9 cellular contexts compared by ENCODE assay signal in the genomic region with DNA sequence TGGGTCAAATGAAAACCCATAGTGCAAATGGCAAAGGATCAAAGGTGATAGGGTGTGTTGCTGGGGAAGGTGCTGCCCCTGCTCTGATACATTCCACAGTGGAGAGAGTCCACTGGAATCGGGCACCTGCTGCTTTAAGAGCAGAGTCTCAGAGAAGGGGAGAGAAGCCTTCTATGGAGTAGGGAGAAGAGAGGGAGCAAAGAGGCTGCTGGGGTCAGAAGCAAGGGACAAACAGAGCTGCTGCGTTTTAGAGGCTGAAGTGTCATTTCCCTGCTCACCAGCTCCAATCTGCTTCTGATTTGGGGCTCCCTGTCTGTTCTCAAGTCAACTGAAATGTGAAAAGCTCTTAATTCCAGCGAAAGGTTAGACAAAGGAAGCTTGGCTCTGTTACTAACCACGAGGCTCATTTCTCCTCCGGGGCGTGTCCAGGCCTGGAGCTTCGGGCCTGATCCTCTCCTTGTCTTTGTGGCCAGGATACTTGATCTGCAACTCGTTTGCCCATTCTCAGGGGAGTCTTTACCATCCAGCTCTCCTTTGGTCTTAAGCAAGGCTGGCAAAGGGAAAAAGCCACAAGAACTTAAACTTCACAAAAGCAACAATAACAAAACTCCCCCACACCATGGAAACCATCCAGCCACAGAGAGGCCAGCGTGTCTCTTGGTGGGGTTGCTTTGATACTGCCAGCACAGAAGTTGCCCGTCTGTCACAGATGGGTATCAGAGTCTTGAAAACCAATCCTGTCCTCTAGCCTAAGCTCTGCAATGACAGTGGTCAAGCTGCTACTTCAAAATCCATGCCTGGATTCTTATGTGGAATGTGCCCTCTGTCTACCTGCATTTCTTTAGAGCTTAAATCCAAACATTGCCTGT.
DNase-seq lines count a peak whose midpoint lies in the region; ATAC-seq and TF ChIP-seq lines count a peak whose summit lies in the region.
"Had no signal": no experiment of that assay in that cellular context is flagged by ENCODE, and none has a peak within 500 bp of the region (broad histone marks: within the 10 kb centered on the region; RNA-seq: fewer than 3 reads in every experiment).

No MANE protein-coding gene starts in this region.

- H3K27ac ChIP-seq in OCI-LY1 (ENCODE audit: low read depth, low read length, poor library complexity, severe bottlenecking) (no peak overlapping the region), epithelial cell of prostate (peak overlapping the region; percentile 93), upper lobe of right lung (no peak overlapping the region)

- H3K4me3 ChIP-seq in OCI-LY1 (ENCODE audit: low read depth, low read length, poor library complexity, severe bottlenecking) (no peak overlapping the region), upper lobe of right lung (no peak overlapping the region)

- H3K27me3 ChIP-seq in OCI-LY1 (ENCODE audit: insufficient read depth, low read length) (no peaks in the 10 kb centered on the region), upper lobe of right lung (no peaks in the 10 kb centered on the region)

- H3K79me2 ChIP-seq in OCI-LY1 (ENCODE audit: insufficient read depth, low read length) = no peaks in the 10 kb centered on the region

- intact Hi-C loops in upper lobe of right lung (cut with DNase I) = no loop called here

- H3K9me3 ChIP-seq in OCI-LY1 (ENCODE audit: low read length) = peaks cover 10% of the 10 kb centered on the region; the same call in 1 of the 2 replicates
- no peaks in the 10 kb centered on the region for H3K9me3 ChIP-seq in upper lobe of right lung

- peaks cover 54% of the 10 kb centered on the region for H3K4me1 Mint-ChIP-seq in neural crest cell

- peaks cover 36% of the 10 kb centered on the region for H3K4me1 ChIP-seq in OCI-LY1 (ENCODE audit: insufficient read depth, low read length, severe bottlenecking)
- no peaks in the 10 kb centered on the region for H3K4me1 ChIP-seq in upper lobe of right lung

- H3K9me3 Mint-ChIP-seq in neural crest cell = peaks cover 8% of the 10 kb centered on the region
- H3K9me3 Mint-ChIP-seq: activated T-helper 2 cell treated with anti-CD3 and anti-CD28 coated beads, Interferon-gamma antibody, Interleukin-2, Interleukin-4, amounts not matched to agents 10 μg/mL and 5 μg/mL and 100 μg/mL, durations not matched to agents 14 hours and 24 hours and 36 hours had no signal

- peak; percentile 64 for DNase-seq in AG09319 (ENCODE audit: extremely low read depth, low read depth)
- no peak for DNase-seq in epithelial cell of prostate (ENCODE audit: low read depth, low spot score)
- DNase-seq in neural crest cell (ENCODE audit: low read depth, low spot score) = peak; percentile 5
- DNase-seq in A172 (ENCODE audit: low spot score) = no peak
- no peak for DNase-seq in upper lobe of right lung

- H3K4me3 Mint-ChIP-seq in neural crest cell = peak overlapping the region; percentile 29

- no peak for TF ChIP-seq CTCF in AG09319 (IDR thresholded peaks at IDR 0.05; ENCODE audit: low read depth, low read length)
- TF ChIP-seq CTCF in OCI-LY1 (IDR thresholded peaks at IDR 0.05; ENCODE audit: low read length) = no peak
- TF ChIP-seq CTCF in neural crest cell (conservative IDR thresholded peaks at IDR 0.05) = no peak
- TF ChIP-seq CTCF in upper lobe of right lung (IDR thresholded peaks at IDR 0.05) = no peak

- H3K36me3 ChIP-seq in OCI-LY1 (ENCODE audit: insufficient read depth, low read length) = no peaks in the 10 kb centered on the region
- no peaks in the 10 kb centered on the region for H3K36me3 ChIP-seq in upper lobe of right lung

- no peak overlapping the region for H3K4me2 ChIP-seq in OCI-LY1 (ENCODE audit: low read length)

- H3K27ac Mint-ChIP-seq in neural crest cell (ENCODE audit: unreplicated experiment) = peak overlapping the region; percentile 95
- H3K27ac Mint-ChIP-seq: activated T-helper 2 cell treated with anti-CD3 and anti-CD28 coated beads, Interferon-gamma antibody, Interleukin-2, Interleukin-4, amounts not matched to agents 10 μg/mL and 5 μg/mL and 100 μg/mL, durations not matched to agents 14 hours and 24 hours and 36 hours had no signal

- no peaks in the 10 kb centered on the region for H3K27me3 Mint-ChIP-seq in neural crest cell (ENCODE audit: low read depth)

- no peaks in the 10 kb centered on the region for H3K36me3 Mint-ChIP-seq in neural crest cell (ENCODE audit: low read depth)

- H3F3A ChIP-seq in OCI-LY1 (ENCODE audit: insufficient read depth, low read length) = no peaks in the 10 kb centered on the region

- H3K9me2 ChIP-seq in OCI-LY1 (ENCODE audit: low read depth, low read length) = no peaks in the 10 kb centered on the region

- no peak for ATAC-seq in GM18861 (IDR thresholded peaks at IDR 0.05; ENCODE audit: unreplicated experiment)
- no peak for ATAC-seq in GM19467 (IDR thresholded peaks at IDR 0.05; ENCODE audit: unreplicated experiment)
- ATAC-seq in upper lobe of right lung = no peak

- H3K9ac ChIP-seq in OCI-LY1 (ENCODE audit: low read length) = no peak overlapping the region

- H2AFZ ChIP-seq in OCI-LY1 (ENCODE audit: low read length) = peak overlapping the region; percentile 88

- no peaks in the 10 kb centered on the region for H4K20me1 ChIP-seq in OCI-LY1 (ENCODE audit: insufficient read depth, low read length)

Comparison
In these comparisons a context has a peak if more than half of its experiments do, and no peak if none do; other contexts are left out.
1. DNase-seq: peak in AG09319 (single experiment) and neural crest cell (single experiment); none in epithelial cell of prostate (single experiment), A172 (single experiment) and upper lobe of right lung (single experiment).